9 cellular contexts compared by ENCODE assay signal in genomic region chr11:68373189-68373809, GRCh38.
DNase-seq lines count a peak whose midpoint lies in the region; ATAC-seq and TF ChIP-seq lines count a peak whose summit lies in the region.
"Had no signal": no experiment of that assay in that cellular context is flagged by ENCODE, and none has a peak within 500 bp of the region (broad histone marks: within the 10 kb centered on the region; RNA-seq: fewer than 3 reads in every experiment).

No MANE protein-coding gene starts in this region.

- TF ChIP-seq CTCF in HFFc6 (IDR thresholded peaks at IDR 0.05) (no peak), colonic mucosa (IDR thresholded peaks at IDR 0.05) (no peak), lung (IDR thresholded peaks at IDR 0.05; ENCODE audit: control extremely low read depth, extremely low read depth) (no peak), testis (IDR thresholded peaks at IDR 0.05) (no peak)

- peaks cover 15% of the 10 kb centered on the region for H3K4me1 ChIP-seq in colonic mucosa
- H3K4me1 ChIP-seq in lung (ENCODE audit: control insufficient read depth in 2 of 2, insufficient read depth in 2 of 2, low read length in 2 of 2): peaks cover 8 to 55% of the 10 kb centered on the region in 2 donors
- peaks cover 15% of the 10 kb centered on the region for H3K4me1 ChIP-seq in testis

- peaks cover 21% of the 10 kb centered on the region for H3K4me1 Mint-ChIP-seq in HFFc6 (ENCODE audit: low read depth)
- H3K4me1 Mint-ChIP-seq in activated T-helper 2 cell treated with anti-CD3 and anti-CD28 coated beads, Interferon-gamma antibody, Interleukin-2, Interleukin-4, amounts not matched to agents 10 μg/mL and 5 μg/mL and 100 μg/mL, durations not matched to agents 14 hours and 24 hours and 36 hours (ENCODE audit: low read depth): no peaks in the 10 kb centered on the region

- H3K4me3 ChIP-seq in colonic mucosa (no peak overlapping the region), lung (no peak overlapping the region), testis (no peak overlapping the region)

- H3K9me3 Mint-ChIP-seq in HFFc6: no peaks in the 10 kb centered on the region
- H3K9me3 Mint-ChIP-seq in activated T-helper 2 cell treated with anti-CD3 and anti-CD28 coated beads, Interferon-gamma antibody, Interleukin-2, Interleukin-4, amounts not matched to agents 10 μg/mL and 5 μg/mL and 100 μg/mL, durations not matched to agents 14 hours and 24 hours and 36 hours: no peaks in the 10 kb centered on the region
- H3K9me3 Mint-ChIP-seq: activated CD4-positive, alpha-beta memory T cell treated with anti-CD3 and anti-CD28 coated beads, Interleukin-2, amount 10 ng/mL, durations not matched to agents 7 days and 5 days had no signal

- no peaks in the 10 kb centered on the region for H3K27me3 ChIP-seq in colonic mucosa
- H3K27me3 ChIP-seq in lung (ENCODE audit: control insufficient read depth, insufficient read depth): no peaks in the 10 kb centered on the region
- no peaks in the 10 kb centered on the region for H3K27me3 ChIP-seq in testis

- H3K9me3 ChIP-seq in colonic mucosa (no peaks in the 10 kb centered on the region), lung (ENCODE audit: control insufficient read depth in 2 of 2, insufficient read depth in 1 of 2, low read length in 1 of 2) (no peaks in the 10 kb centered on the region), testis (no peaks in the 10 kb centered on the region)

- intact Hi-C loops in colonic mucosa (cut with DNase I) (no loop called here), testis (cut with DNase I; ENCODE audit: low total_unique reads) (loop anchor here (10.0 kb wide), 1 partner anchor 58 kb away; the partner anchor contains the start of gene LRP5)
- intact Hi-C loops in activated T-helper 2 cell treated with anti-CD3 and anti-CD28 coated beads, Interferon-gamma antibody, Interleukin-2, Interleukin-4, amounts not matched to agents 10 μg/mL and 5 μg/mL and 100 μg/mL, durations not matched to agents 14 hours and 24 hours and 36 hours (cut with micrococcal nuclease): no loop called here

- peak overlapping the region; percentile 52; the same call in 1 of the 2 replicates for H3K4me3 Mint-ChIP-seq in HFFc6
- H3K4me3 Mint-ChIP-seq in activated T-helper 2 cell treated with anti-CD3 and anti-CD28 coated beads, Interferon-gamma antibody, Interleukin-2, Interleukin-4, amounts not matched to agents 10 μg/mL and 5 μg/mL and 100 μg/mL, durations not matched to agents 14 hours and 24 hours and 36 hours (ENCODE audit: low read depth): no peak overlapping the region
- H3K4me3 Mint-ChIP-seq: activated CD4-positive, alpha-beta memory T cell treated with anti-CD3 and anti-CD28 coated beads, Interleukin-2, amount 10 ng/mL, durations not matched to agents 7 days and 5 days had no signal

- no peaks in the 10 kb centered on the region for H3K36me3 ChIP-seq in colonic mucosa
- peaks cover 0 to 5% of the 10 kb centered on the region in 2 donors for H3K36me3 ChIP-seq in lung (ENCODE audit: control insufficient read depth in 2 of 2, insufficient read depth in 2 of 2, low read length in 2 of 2)
- H3K36me3 ChIP-seq in testis (ENCODE audit: low read depth, missing control alignments): no peaks in the 10 kb centered on the region

- H3K36me3 Mint-ChIP-seq in HFFc6 (ENCODE audit: low read depth): peaks cover 5% of the 10 kb centered on the region; the same call in 1 of the 2 replicates
- no peaks in the 10 kb centered on the region for H3K36me3 Mint-ChIP-seq in activated T-helper 2 cell treated with anti-CD3 and anti-CD28 coated beads, Interferon-gamma antibody, Interleukin-2, Interleukin-4, amounts not matched to agents 10 μg/mL and 5 μg/mL and 100 μg/mL, durations not matched to agents 14 hours and 24 hours and 36 hours (ENCODE audit: low read depth)

- peak overlapping the region in 1 of 2 donors; percentile 61 for H3K9ac ChIP-seq in colonic mucosa (ENCODE audit: low read depth in 2 of 2, low read length in 2 of 2)

- DNase-seq in HFFc6: peak; percentile 33
- DNase-seq in colonic mucosa: no peak
- DNase-seq in lung (ENCODE audit: low spot score): no peak
- DNase-seq in testis: peak; percentile 34
- DNase-seq in stimulated activated CD4-positive, alpha-beta T cell treated with anti-CD3 and anti-CD28 coated beads, Interleukin-15, amount 100 ng/mL, for 24 hours: no peak
- no peak for DNase-seq in activated effector memory CD4-positive, alpha-beta T cell treated with anti-CD3 and anti-CD28 coated beads, Interleukin-2, amount 50 U/mL, for 16 hours
- no peak for DNase-seq in putamen (ENCODE audit: low spot score)
- no peak for DNase-seq in activated T-helper 2 cell treated with anti-CD3 and anti-CD28 coated beads, Interferon-gamma antibody, Interleukin-2, Interleukin-4, amounts not matched to agents 10 μg/mL and 5 μg/mL and 100 μg/mL, durations not matched to agents 14 hours and 24 hours and 36 hours (ENCODE audit: low spot score)
- DNase-seq: activated CD4-positive, alpha-beta memory T cell treated with anti-CD3 and anti-CD28 coated beads, Interleukin-2, amount 10 ng/mL, durations not matched to agents 7 days and 5 days had no signal

- H3K27me3 Mint-ChIP-seq in HFFc6 (ENCODE audit: insufficient read depth): peaks cover 17% of the 10 kb centered on the region
- H3K27me3 Mint-ChIP-seq in activated T-helper 2 cell treated with anti-CD3 and anti-CD28 coated beads, Interferon-gamma antibody, Interleukin-2, Interleukin-4, amounts not matched to agents 10 μg/mL and 5 μg/mL and 100 μg/mL, durations not matched to agents 14 hours and 24 hours and 36 hours (ENCODE audit: low read depth): peaks cover 2% of the 10 kb centered on the region
- H3K27me3 Mint-ChIP-seq: activated CD4-positive, alpha-beta memory T cell treated with anti-CD3 and anti-CD28 coated beads, Interleukin-2, amount 10 ng/mL, durations not matched to agents 7 days and 5 days had no signal

- ATAC-seq in lung (ENCODE audit: insufficient read depth, low FRiP score): no peak

- peak overlapping the region; percentile 67; the same call in 1 of the 2 replicates for H3K27ac Mint-ChIP-seq in HFFc6
- H3K27ac Mint-ChIP-seq in activated T-helper 2 cell treated with anti-CD3 and anti-CD28 coated beads, Interferon-gamma antibody, Interleukin-2, Interleukin-4, amounts not matched to agents 10 μg/mL and 5 μg/mL and 100 μg/mL, durations not matched to agents 14 hours and 24 hours and 36 hours: no peak overlapping the region
- H3K27ac Mint-ChIP-seq: activated CD4-positive, alpha-beta memory T cell treated with anti-CD3 and anti-CD28 coated beads, Interleukin-2, amount 10 ng/mL, durations not matched to agents 7 days and 5 days had no signal

- whole genome bisulfite sequencing in lung, 2 donors: 78 to 88% methylated on average over 22 of the region's 22 CpGs
- WGBS in testis, 2 donors: 73 to 80% methylated on average over 21 to 22 of the region's 22 CpGs

- peak overlapping the region; percentile 69 for H3K27ac ChIP-seq in colonic mucosa
- H3K27ac ChIP-seq in lung (ENCODE audit: low read depth in 1 of 2, low read length in 1 of 2): peak overlapping the region; percentile 61 to 84
- peak overlapping the region in 1 of 2 donors; percentile 73 for H3K27ac ChIP-seq in testis

- TF ChIP-seq POLR2A in testis (IDR thresholded peaks at IDR 0.05): no peak

Comparison
In these comparisons a context has a peak if more than half of its experiments do, and no peak if none do; other contexts are left out.
1. DNase-seq: peak in HFFc6 (single experiment) and testis (single experiment); none in colonic mucosa (single experiment), lung (single experiment), stimulated activated CD4-positive, alpha-beta T cell treated with anti-CD3 and anti-CD28 coated beads, Interleukin-15, amount 100 ng/mL, for 24 hours (single experiment), activated effector memory CD4-positive, alpha-beta T cell treated with anti-CD3 and anti-CD28 coated beads, Interleukin-2, amount 50 U/mL, for 16 hours (single experiment), putamen (single experiment) and activated T-helper 2 cell treated with anti-CD3 and anti-CD28 coated beads, Interferon-gamma antibody, Interleukin-2, Interleukin-4, amounts not matched to agents 10 μg/mL and 5 μg/mL and 100 μg/mL, durations not matched to agents 14 hours and 24 hours and 36 hours (single experiment).